ENCODE assay signal across 1 cellular context in the genomic region with DNA sequence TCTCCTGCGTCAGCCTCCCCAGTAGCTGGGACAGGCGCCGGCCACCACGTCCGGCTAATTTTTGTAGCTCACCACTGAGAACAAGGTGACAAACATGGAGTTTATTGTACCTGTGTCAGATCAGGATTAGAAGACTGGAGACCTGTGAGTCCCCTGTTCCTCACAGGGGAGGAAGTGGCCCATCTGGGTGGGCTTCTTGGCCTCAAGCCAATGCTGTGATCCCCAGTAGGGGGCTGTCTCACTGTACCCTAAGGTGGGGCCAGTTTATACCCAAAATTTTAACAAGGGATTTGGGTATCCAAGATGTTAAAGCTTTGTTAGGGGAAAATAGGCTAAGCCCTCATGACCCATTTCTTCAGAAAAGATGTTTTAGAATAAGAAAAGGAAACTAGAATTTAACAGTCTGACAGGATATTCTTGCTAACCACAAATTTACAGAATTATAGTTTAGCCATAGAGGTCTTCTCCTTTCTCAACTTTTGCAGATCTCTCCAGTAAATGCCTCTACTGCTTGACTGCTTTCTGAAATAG.
TF ChIP-seq lines count a peak whose summit lies in the region.

No MANE protein-coding gene starts in this region.

TF ChIP-seq in HCT116, 20 proteins besides CTCF, POLR2A, EP300 and RAD21 (continued from another document):
- TF ChIP-seq REST (IDR thresholded peaks at IDR 0.05; ENCODE audit: low read depth), result no peak
- no peak for TF ChIP-seq ELF1 (IDR thresholded peaks at IDR 0.05; ENCODE audit: borderline replicate concordance, low read depth)
- no peak for TF ChIP-seq ZBTB33 (IDR thresholded peaks at IDR 0.05; ENCODE audit: extremely low read depth, insufficient replicate concordance, low read length)
- TF ChIP-seq, protein P1, sequence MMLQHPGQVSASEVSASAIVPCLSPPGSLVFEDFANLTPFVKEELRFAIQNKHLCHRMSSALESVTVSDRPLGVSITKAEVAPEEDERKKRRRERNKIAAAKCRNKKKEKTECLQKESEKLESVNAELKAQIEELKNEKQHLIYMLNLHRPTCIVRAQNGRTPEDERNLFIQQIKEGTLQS (IDR thresholded peaks at IDR 0.05), result no peak
